14 cellular contexts compared by ENCODE assay signal in genomic region chr4:128757712-128758111, GRCh38. TPM values are rescaled to one million over a fixed set of nuclear protein-coding genes. Genes with fewer than 3 reads are reported as not detected.
A peak's percentile ranks its signal among the peaks of the same experiment; 100 is the strongest.
DNase-seq lines count a peak whose midpoint lies in the region; ATAC-seq and TF ChIP-seq lines count a peak whose summit lies in the region.
"Had no signal": no experiment of that assay in that cellular context is flagged by ENCODE, and none has a peak within 500 bp of the region (broad histone marks: within the 10 kb centered on the region; RNA-seq: fewer than 3 reads in every experiment).

No MANE protein-coding gene starts in this region.

- peaks cover 3% of the 10 kb centered on the region for H3K4me1 Mint-ChIP-seq in progenitor cell of endocrine pancreas (ENCODE audit: low read depth)
- no peaks in the 10 kb centered on the region for H3K4me1 Mint-ChIP-seq in activated CD4-positive, alpha-beta memory T cell treated with anti-CD3 and anti-CD28 coated beads for 36 hours (ENCODE audit: low read depth)

- TF ChIP-seq CTCF in fibroblast of villous mesenchyme (IDR thresholded peaks at IDR 0.05; ENCODE audit: insufficient read depth, low read depth, low read length) (no peak), parathyroid adenoma (IDR thresholded peaks at IDR 0.05) (no peak), progenitor cell of endocrine pancreas (IDR thresholded peaks at IDR 0.05; ENCODE audit: unreplicated experiment) (no peak)

- H3K9me3 ChIP-seq in parathyroid adenoma (ENCODE audit: control insufficient read depth, low read length) = no peaks in the 10 kb centered on the region
- H3K9me3 ChIP-seq: Caco-2 had no signal

- no peaks in the 10 kb centered on the region for H3K9me3 Mint-ChIP-seq in progenitor cell of endocrine pancreas (ENCODE audit: low read depth)
- H3K9me3 Mint-ChIP-seq in activated CD4-positive, alpha-beta memory T cell treated with anti-CD3 and anti-CD28 coated beads for 36 hours = no peaks in the 10 kb centered on the region
- H3K9me3 Mint-ChIP-seq: natural killer cell treated with Interleukin-12 subunit alpha and Interleukin-12 subunit beta and Interleukin-15 and Interleukin-18, amount 100 ng/mL, for 72 hours; T-helper 1 cell treated with Interleukin-12 subunit alpha and Interleukin-12 subunit beta and Interleukin-4 antibody, amounts not matched to agents 30 μg/mL and 1 μg/mL, for 36 hours had no signal

- H3K36me3 Mint-ChIP-seq in progenitor cell of endocrine pancreas (ENCODE audit: insufficient read depth) = no peaks in the 10 kb centered on the region
- H3K36me3 Mint-ChIP-seq in activated CD4-positive, alpha-beta memory T cell treated with anti-CD3 and anti-CD28 coated beads for 36 hours = no peaks in the 10 kb centered on the region
- H3K36me3 Mint-ChIP-seq: natural killer cell treated with Interleukin-12 subunit alpha and Interleukin-12 subunit beta and Interleukin-15 and Interleukin-18, amount 100 ng/mL, for 72 hours had no signal

- H3K36me3 ChIP-seq in parathyroid adenoma (ENCODE audit: control insufficient read depth, insufficient read depth, low read length) = no peaks in the 10 kb centered on the region

- H3K4me3 ChIP-seq in fibroblast of villous mesenchyme (ENCODE audit: low read depth, low read length) = no peak overlapping the region
- peak overlapping the region; percentile 30 for H3K4me3 ChIP-seq in parathyroid adenoma (ENCODE audit: low read depth, low read length)

- H2AFZ ChIP-seq in parathyroid adenoma = no peak overlapping the region

- no peaks in the 10 kb centered on the region for H3K79me2 ChIP-seq in parathyroid adenoma

- ATAC-seq in HG03378 (IDR thresholded peaks at IDR 0.05; ENCODE audit: unreplicated experiment) = no peak
- ATAC-seq: natural killer cell treated with Interleukin-12 subunit alpha and Interleukin-12 subunit beta and Interleukin-15 and Interleukin-18, amount 100 ng/mL, for 72 hours had no signal

- POLR2A ChIA-PET in activated CD4-positive, alpha-beta memory T cell treated with anti-CD3 and anti-CD28 coated beads for 36 hours (lab: Charles Lee) = interaction anchor here (0.6 kb wide), 1 partner anchor 100 kb away, joined by 4 read pairs; no protein-coding TSS in a partner anchor

- DNase-seq in EL (peak; percentile 4), NCI-H82 (lab: John Stamatoyannopoulos, UW) (peak; percentile 70), fibroblast of villous mesenchyme (ENCODE audit: low read depth) (peak; percentile 18), progenitor cell of endocrine pancreas (ENCODE audit: low spot score, unreplicated experiment) (no peak)
- DNase-seq in stimulated activated CD8-positive, alpha-beta memory T cell treated with anti-CD3 and anti-CD28 coated beads, Interleukin-4, amount 100 ng/mL, for 48 hours = no peak
- no peak for DNase-seq in activated CD4-positive, alpha-beta memory T cell treated with anti-CD3 and anti-CD28 coated beads for 36 hours
- DNase-seq: activated CD8-positive, alpha-beta memory T cell treated with anti-CD3 and anti-CD28 coated beads, Interleukin-2, amount 50 U/mL, for 4 hours; Caco-2; NCI-H2029 treated with DMSO at 0.1 percent for 48 hours had no signal

- H3K27me3 Mint-ChIP-seq in progenitor cell of endocrine pancreas = no peaks in the 10 kb centered on the region
- H3K27me3 Mint-ChIP-seq in activated CD4-positive, alpha-beta memory T cell treated with anti-CD3 and anti-CD28 coated beads for 36 hours = peaks cover 3% of the 10 kb centered on the region

- no peaks in the 10 kb centered on the region for H3K27me3 ChIP-seq in parathyroid adenoma (ENCODE audit: control insufficient read depth, insufficient read depth, low read length)

- no peak overlapping the region for H3K27ac ChIP-seq in parathyroid adenoma
- H3K27ac ChIP-seq: HL-60 had no signal

- CTCF ChIA-PET in activated CD4-positive, alpha-beta memory T cell treated with anti-CD3 and anti-CD28 coated beads for 36 hours (lab: Charles Lee) = no interaction called here

- H3K4me1 ChIP-seq in parathyroid adenoma = no peaks in the 10 kb centered on the region
- H3K4me1 ChIP-seq: Caco-2 had no signal

- intact Hi-C loops in activated CD4-positive, alpha-beta memory T cell treated with anti-CD3 and anti-CD28 coated beads for 36 hours (cut with micrococcal nuclease) = no loop called here

- no peak overlapping the region for H3K4me3 Mint-ChIP-seq in progenitor cell of endocrine pancreas (ENCODE audit: low read depth)
- no peak overlapping the region for H3K4me3 Mint-ChIP-seq in activated CD4-positive, alpha-beta memory T cell treated with anti-CD3 and anti-CD28 coated beads for 36 hours
- H3K4me3 Mint-ChIP-seq: natural killer cell treated with Interleukin-12 subunit alpha and Interleukin-12 subunit beta and Interleukin-15 and Interleukin-18, amount 100 ng/mL, for 72 hours; T-helper 1 cell treated with Interleukin-12 subunit alpha and Interleukin-12 subunit beta and Interleukin-4 antibody, amounts not matched to agents 30 μg/mL and 1 μg/mL, for 36 hours had no signal

- H3K27ac Mint-ChIP-seq in progenitor cell of endocrine pancreas = no peak overlapping the region
- H3K27ac Mint-ChIP-seq in activated CD4-positive, alpha-beta memory T cell treated with anti-CD3 and anti-CD28 coated beads for 36 hours = no peak overlapping the region
- H3K27ac Mint-ChIP-seq: natural killer cell treated with Interleukin-12 subunit alpha and Interleukin-12 subunit beta and Interleukin-15 and Interleukin-18, amount 100 ng/mL, for 72 hours; T-helper 1 cell treated with Interleukin-12 subunit alpha and Interleukin-12 subunit beta and Interleukin-4 antibody, amounts not matched to agents 30 μg/mL and 1 μg/mL, for 36 hours had no signal

- H3K4me2 ChIP-seq in parathyroid adenoma (ENCODE audit: low read length) = peak overlapping the region; percentile 60

- H3K9ac ChIP-seq in parathyroid adenoma = no peak overlapping the region

RNA-seq across cellular contexts. Expression of gene JADE1, which starts 51.8 kb away (rescaled TPM):
- 29.6 and 38.4 TPM in 2 replicates for total RNA-seq in fibroblast of villous mesenchyme
- 35.3 and 43.2 TPM in 2 replicates for total RNA-seq in progenitor cell of endocrine pancreas
- total RNA-seq in activated CD4-positive, alpha-beta memory T cell treated with anti-CD3 and anti-CD28 coated beads for 36 hours = 10 to 100 TPM; 25.4 to 28.3 TPM

Comparison
In these comparisons a context has a peak if more than half of its experiments do, and no peak if none do; other contexts are left out.
1. DNase-seq: peak in EL (single experiment), NCI-H82 (single experiment) and fibroblast of villous mesenchyme (single experiment); none in stimulated activated CD8-positive, alpha-beta memory T cell treated with anti-CD3 and anti-CD28 coated beads, Interleukin-4, amount 100 ng/mL, for 48 hours (single experiment), progenitor cell of endocrine pancreas (single experiment) and activated CD4-positive, alpha-beta memory T cell treated with anti-CD3 and anti-CD28 coated beads for 36 hours (single experiment).